Comparison of ENCODE assay signal across 11 cellular contexts in the genomic region with DNA sequence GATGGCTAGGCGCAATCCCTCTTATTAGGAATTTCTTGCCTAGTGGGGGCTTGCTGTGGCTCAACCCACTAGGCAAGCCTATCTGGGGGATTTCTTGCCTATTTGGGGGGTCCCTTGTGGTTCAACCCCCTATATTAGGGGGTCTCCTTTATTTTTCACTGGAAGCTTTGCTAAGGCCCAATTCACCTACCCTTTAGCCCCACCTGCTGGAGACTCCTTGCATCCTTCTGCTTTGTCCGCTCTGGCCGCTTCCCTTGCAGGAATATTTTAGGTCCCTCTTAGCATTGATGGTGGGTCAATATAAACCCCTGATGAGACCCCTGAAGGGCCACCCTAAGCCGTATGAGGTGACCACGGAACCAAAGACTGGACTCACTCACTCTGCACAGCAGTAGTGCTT.
DNase-seq lines count a peak whose midpoint lies in the region; ATAC-seq and TF ChIP-seq lines count a peak whose summit lies in the region.
"Had no signal": no experiment of that assay in that cellular context is flagged by ENCODE, and none has a peak within 500 bp of the region (broad histone marks: within the 10 kb centered on the region; RNA-seq: fewer than 3 reads in every experiment).

No MANE protein-coding gene starts in this region.

- POLR2A ChIA-PET in OCI-LY7 (lab: Charles Lee): no interaction called here

- H3K27me3 Mint-ChIP-seq in CD14-positive monocyte (ENCODE audit: low read depth in 3 of 3): no peaks in the 10 kb centered on the region

- H3K9me2 ChIP-seq in GM23248 (ENCODE audit: insufficient read depth): no peaks in the 10 kb centered on the region
- H3K9me2 ChIP-seq in OCI-LY7 (ENCODE audit: insufficient read depth, low read length): no peaks in the 10 kb centered on the region; the same call in 1 of the 2 replicates

- no peak for ATAC-seq in HG03095 (IDR thresholded peaks at IDR 0.05; ENCODE audit: unreplicated experiment)
- no peak for ATAC-seq in omental fat pad (ENCODE audit: low FRiP score)
- ATAC-seq: WTC11 had no signal

- BruUV-seq in OCI-LY7 (replicated peaks; lab: Mats Ljungman, UMichigan): no TSS peak

- no peak overlapping the region for H3K4me3 Mint-ChIP-seq in CD14-positive monocyte
- H3K4me3 Mint-ChIP-seq: WTC11 had no signal

- in situ Hi-C loops in GM23248 (cut with MboI): no loop called here

- H3K27me3 ChIP-seq in GM23248 (replicated peaks; ENCODE audit: insufficient read depth) (no peaks in the 10 kb centered on the region), suprapubic skin (no peaks in the 10 kb centered on the region)
- H3K27me3 ChIP-seq: tibial artery had no signal

- TF ChIP-seq EP300 in suprapubic skin (IDR thresholded peaks at IDR 0.05): no peak

- 54 to 59% methylated on average over 5 of the region's 5 CpGs for WGBS in GM23248 (ENCODE audit: low coverage in 1 of 2, low lambda C conversion rate in 2 of 2, missing lambda C conversion rate in 2 of 2), 2 experiments
- WGBS in suprapubic skin: 95% methylated on average over 5 of the region's 5 CpGs

- H3K79me2 ChIP-seq in GM23248 (ENCODE audit: insufficient read depth): no peaks in the 10 kb centered on the region
- no peaks in the 10 kb centered on the region for H3K79me2 ChIP-seq in OCI-LY7 (ENCODE audit: insufficient read depth, low read depth, low read length)

- H3K4me1 ChIP-seq in GM23248 (ENCODE audit: insufficient read depth) (no peaks in the 10 kb centered on the region), OCI-LY7 (ENCODE audit: insufficient read depth, low read length, poor library complexity, severe bottlenecking) (no peaks in the 10 kb centered on the region), suprapubic skin (no peaks in the 10 kb centered on the region)
- H3K4me1 ChIP-seq: tibial artery had no signal

- H3K4me3 ChIP-seq in AG10803 (ENCODE audit: low read length) (no peak overlapping the region), GM23248 (no peak overlapping the region), OCI-LY7 (ENCODE audit: low read depth, low read length, poor library complexity, severe bottlenecking) (no peak overlapping the region), foreskin fibroblast (ENCODE audit: low read depth in 1 of 2, low read length in 2 of 2) (no peak overlapping the region), suprapubic skin (no peak overlapping the region)
- H3K4me3 ChIP-seq: tibial artery had no signal

- H3K4me1 Mint-ChIP-seq in CD14-positive monocyte: no peaks in the 10 kb centered on the region
- H3K4me1 Mint-ChIP-seq: WTC11 had no signal

- peak; percentile 21; the same call in 1 of the 2 replicates for TF ChIP-seq CTCF in AG10803 (conservative IDR thresholded peaks at IDR 0.05; ENCODE audit: low read length)
- TF ChIP-seq CTCF in OCI-LY7 (conservative IDR thresholded peaks at IDR 0.05; ENCODE audit: low read length): peak; percentile 59
- TF ChIP-seq CTCF in foreskin fibroblast (IDR thresholded peaks at IDR 0.05; ENCODE audit: low read depth, low read length): peak; percentile 27
- TF ChIP-seq CTCF in suprapubic skin (IDR thresholded peaks at IDR 0.05): no peak
- TF ChIP-seq CTCF in CD14-positive monocyte (IDR thresholded peaks at IDR 0.05): no peak
- TF ChIP-seq CTCF in omental fat pad (IDR thresholded peaks at IDR 0.05): no peak

- no peak overlapping the region for H3K27ac ChIP-seq in GM23248
- no peak overlapping the region for H3K27ac ChIP-seq in OCI-LY7 (ENCODE audit: low read depth, low read length, poor library complexity, severe bottlenecking)
- H3K27ac ChIP-seq in suprapubic skin: no peak overlapping the region
- H3K27ac ChIP-seq: tibial artery had no signal

- H3K36me3 ChIP-seq in GM23248 (ENCODE audit: low read depth): no peaks in the 10 kb centered on the region
- no peaks in the 10 kb centered on the region for H3K36me3 ChIP-seq in OCI-LY7 (ENCODE audit: insufficient read depth, low read length)
- no peaks in the 10 kb centered on the region for H3K36me3 ChIP-seq in suprapubic skin
- H3K36me3 ChIP-seq: tibial artery had no signal

- H3K27ac Mint-ChIP-seq in CD14-positive monocyte: no peak overlapping the region
- H3K27ac Mint-ChIP-seq: WTC11 had no signal

- H3F3A ChIP-seq in GM23248 (ENCODE audit: insufficient read depth): no peaks in the 10 kb centered on the region

- no peak for TF ChIP-seq POLR2A in suprapubic skin (IDR thresholded peaks at IDR 0.05)

- no peak overlapping the region for H3K4me2 ChIP-seq in GM23248 (ENCODE audit: unreplicated experiment)
- no peak overlapping the region for H3K4me2 ChIP-seq in OCI-LY7 (ENCODE audit: low read length)

- H3K9me3 Mint-ChIP-seq in CD14-positive monocyte: peaks cover 9 to 17% (median 11%) of the 10 kb centered on the region in 7 donors

- CTCF ChIA-PET in OCI-LY7 (lab: Charles Lee; ENCODE audit: unreplicated experiment): no interaction called here

- intact Hi-C loops in OCI-LY7 (cut with micrococcal nuclease; ENCODE audit: unreplicated experiment): loop anchor here (2.0 kb wide), 1 partner anchor 549 kb away; no protein-coding TSS in a partner anchor
- intact Hi-C loops in CD14-positive monocyte (cut with micrococcal nuclease): no loop called here

- H2AFZ ChIP-seq in GM23248 (no peak overlapping the region), OCI-LY7 (ENCODE audit: low read length) (no peak overlapping the region)

- H4K20me1 ChIP-seq in GM23248 (ENCODE audit: insufficient read depth) (no peaks in the 10 kb centered on the region), OCI-LY7 (ENCODE audit: insufficient read depth, low read length) (no peaks in the 10 kb centered on the region)

- DNase-seq in AG10803 (ENCODE audit: low read depth) (no peak), GM23248 (peak; percentile 5), OCI-LY7 (ENCODE audit: low spot score) (no peak), foreskin fibroblast (peak in 1 of 2 donors; percentile 0), suprapubic skin (ENCODE audit: low spot score in 2 of 2) (no peak), CD14-positive monocyte (ENCODE audit: low spot score) (no peak), omental fat pad (ENCODE audit: low spot score) (no peak)
- DNase-seq: NCI-H345, tibial artery had no signal

- H3K9me3 ChIP-seq in GM23248 (ENCODE audit: low read depth) (no peaks in the 10 kb centered on the region), OCI-LY7 (ENCODE audit: low read length) (no peaks in the 10 kb centered on the region), suprapubic skin (peaks cover 23% of the 10 kb centered on the region)

- no peak overlapping the region for H3K9ac ChIP-seq in GM23248

- no peaks in the 10 kb centered on the region for H3K36me3 Mint-ChIP-seq in CD14-positive monocyte

Comparison
In these comparisons a context has a peak if more than half of its experiments do, and no peak if none do; other contexts are left out.
1. CTCF ChIP-seq: peak in AG10803 (single experiment), OCI-LY7 (single experiment) and foreskin fibroblast (single experiment); none in suprapubic skin (0 of 2), CD14-positive monocyte (single experiment) and omental fat pad (0 of 3).